In genomic region chr1:171140466-171140865, GRCh38 we compare ENCODE assay signal across 17 cellular contexts. TPM values are rescaled to one million over a fixed set of nuclear protein-coding genes. Genes with fewer than 3 reads are reported as not detected.
DNase-seq lines count a peak whose midpoint lies in the region; ATAC-seq and TF ChIP-seq lines count a peak whose summit lies in the region.
"Had no signal": no experiment of that assay in that cellular context is flagged by ENCODE, and none has a peak within 500 bp of the region (broad histone marks: within the 10 kb centered on the region; RNA-seq: fewer than 3 reads in every experiment).

No MANE protein-coding gene starts in this region.

- H3K27me3 ChIP-seq in heart left ventricle: no peaks in the 10 kb centered on the region
- no peaks in the 10 kb centered on the region for H3K27me3 ChIP-seq in sigmoid colon
- H3K27me3 ChIP-seq in vagina: no peaks in the 10 kb centered on the region
- H3K27me3 ChIP-seq: left lung had no signal

- H3K27ac ChIP-seq in heart left ventricle (peak overlapping the region; percentile 79 to 94 (median 86)), sigmoid colon (peak overlapping the region; percentile 63 to 81 (median 68)), vagina (peak overlapping the region; percentile 77)
- H3K27ac ChIP-seq: 22Rv1 had no signal

- 65 to 74% (median 69%) methylated on average over 5 of the region's 5 CpGs for WGBS in heart left ventricle, 4 donors
- 61 to 76% methylated on average over 5 of the region's 5 CpGs for WGBS in sigmoid colon, 2 donors

- TF ChIP-seq CTCF in heart left ventricle (IDR thresholded peaks at IDR 0.05): no peak
- no peak for TF ChIP-seq CTCF in sigmoid colon (IDR thresholded peaks at IDR 0.05)
- TF ChIP-seq CTCF in vagina (IDR thresholded peaks at IDR 0.05): no peak

- H3K4me1 ChIP-seq in heart left ventricle (peaks cover 0 to 76% (median 49%) of the 10 kb centered on the region in 12 donors), sigmoid colon (peaks cover 0 to 26% (median 11%) of the 10 kb centered on the region in 4 donors), vagina (peaks cover 35% of the 10 kb centered on the region)

- ATAC-seq in heart left ventricle: no peak
- ATAC-seq in GM19455 (IDR thresholded peaks at IDR 0.05; ENCODE audit: unreplicated experiment): no peak
- no peak for ATAC-seq in HG02884 (IDR thresholded peaks at IDR 0.05; ENCODE audit: unreplicated experiment)
- ATAC-seq: HCT116, left lung had no signal

- H3K9me3 ChIP-seq in heart left ventricle: no peaks in the 10 kb centered on the region
- H3K9me3 ChIP-seq in sigmoid colon: no peaks in the 10 kb centered on the region
- H3K9me3 ChIP-seq in vagina: no peaks in the 10 kb centered on the region

- no peak for TF ChIP-seq POLR2A in heart left ventricle (IDR thresholded peaks at IDR 0.05)
- TF ChIP-seq POLR2A in sigmoid colon (IDR thresholded peaks at IDR 0.05): no peak
- no peak for TF ChIP-seq POLR2A in vagina (IDR thresholded peaks at IDR 0.05)

- no peak for TF ChIP-seq EP300 in sigmoid colon (IDR thresholded peaks at IDR 0.05)

- DNase-seq in NCI-H82 (lab: John Stamatoyannopoulos, UW): peak; percentile 34
- no peak for DNase-seq in NCI-H82 treated with DMSO at 0.1 percent for 48 hours (lab: John Stamatoyannopoulos, UW; ENCODE audit: unreplicated experiment)
- DNase-seq in heart left ventricle: peak in 3 of 5 donors; percentile 31 to 60 (median 49)
- DNase-seq in sigmoid colon: peak; percentile 70
- DNase-seq in vagina (ENCODE audit: extremely low spot score in 2 of 2): no peak
- DNase-seq in dedifferentiated amniotic fluid mesenchymal stem cell (ENCODE audit: extremely low spot score): no peak
- DNase-seq: CD4-positive, CD25-positive, alpha-beta regulatory T cell; left lung; naive B cell; NCI-H446; posterior cingulate gyrus; SIG-M5; T-helper 2 cell had no signal

- no peak overlapping the region for H3K4me3 ChIP-seq in heart left ventricle
- no peak overlapping the region for H3K4me3 ChIP-seq in sigmoid colon
- H3K4me3 ChIP-seq in vagina: no peak overlapping the region
- H3K4me3 ChIP-seq: left lung had no signal

- H3K36me3 ChIP-seq in heart left ventricle (no peaks in the 10 kb centered on the region), sigmoid colon (no peaks in the 10 kb centered on the region), vagina (no peaks in the 10 kb centered on the region)
- H3K36me3 ChIP-seq: left lung had no signal

- intact Hi-C loops in heart left ventricle (cut with DNase I): loop anchor here in 6 of 10 donors (2.0 to 5.0 kb wide), 3 partner anchors 30 to 47 kb away; partner anchors contain the start of gene FMO2 (in 2 of the 6)
- intact Hi-C loops in sigmoid colon (cut with DNase I): no loop called here
- intact Hi-C loops in vagina (cut with DNase I): no loop called here

RNA-seq across cellular contexts. Expression of gene FMO2, which starts 44.6 kb away (rescaled TPM):
- total RNA-seq in heart left ventricle: 10 to 100 TPM; 17.8 to 65.6 (median 31.3) TPM
- 10 to 100 TPM in 1 of 2 donors, 1 to 10 TPM in 1; 7.5 to 24.4 TPM for polyA plus RNA-seq in heart left ventricle
- total RNA-seq in sigmoid colon: 10 to 100 TPM in 2 of 4 donors, 1 to 10 TPM in 2; 3.0 to 35.1 (median 12.0) TPM
- 1 to 10 TPM in 2 of 3 donors, under 1 TPM in 1; 0.23 to 4.2 (median 1.1) TPM for polyA plus RNA-seq in sigmoid colon
- 14.0 TPM for total RNA-seq in vagina
- total RNA-seq: CD4-positive, CD25-positive, alpha-beta regulatory T cell had no signal
- polyA plus RNA-seq: CD4-positive, CD25-positive, alpha-beta regulatory T cell had no signal

RNA-seq across cellular contexts. Expression of gene FMO3, which starts 49.8 kb away (rescaled TPM):
- total RNA-seq in heart left ventricle: 1 to 10 TPM in 7 of 9 donors, under 1 TPM in 2; 0.75 to 2.7 (median 1.6) TPM
- 1 to 10 TPM in 1 of 2 donors, under 1 TPM in 1; 0.58 to 1.4 TPM for polyA plus RNA-seq in heart left ventricle
- total RNA-seq in sigmoid colon: 1 to 10 TPM in 2 of 4 donors, not detected in 2; 1.8 to 2.3 TPM
- 1 to 10 TPM in 1 of 3 donors, under 1 TPM in 2; 0.82 to 1.8 (median 0.92) TPM for polyA plus RNA-seq in sigmoid colon
- 0.98 TPM for total RNA-seq in vagina
- total RNA-seq: CD4-positive, CD25-positive, alpha-beta regulatory T cell had no signal
- polyA plus RNA-seq: CD4-positive, CD25-positive, alpha-beta regulatory T cell had no signal

Comparison
In these comparisons a context has a peak if more than half of its experiments do, and no peak if none do; other contexts are left out.
1. DNase-seq: peak in NCI-H82 (single experiment), heart left ventricle (3 of 5) and sigmoid colon (single experiment); none in NCI-H82 treated with DMSO at 0.1 percent for 48 hours (single experiment), vagina (0 of 2) and dedifferentiated amniotic fluid mesenchymal stem cell (single experiment).
2. intact Hi-C loops: an anchor here in heart left ventricle (2.0 to 5.0 kb wide); none called in sigmoid colon and vagina.
3. Peak in every context shown above with its lines, with median percentiles within 50 percentile points of each other: H3K27ac ChIP-seq.